8 cellular contexts compared by ENCODE assay signal in the genomic region with DNA sequence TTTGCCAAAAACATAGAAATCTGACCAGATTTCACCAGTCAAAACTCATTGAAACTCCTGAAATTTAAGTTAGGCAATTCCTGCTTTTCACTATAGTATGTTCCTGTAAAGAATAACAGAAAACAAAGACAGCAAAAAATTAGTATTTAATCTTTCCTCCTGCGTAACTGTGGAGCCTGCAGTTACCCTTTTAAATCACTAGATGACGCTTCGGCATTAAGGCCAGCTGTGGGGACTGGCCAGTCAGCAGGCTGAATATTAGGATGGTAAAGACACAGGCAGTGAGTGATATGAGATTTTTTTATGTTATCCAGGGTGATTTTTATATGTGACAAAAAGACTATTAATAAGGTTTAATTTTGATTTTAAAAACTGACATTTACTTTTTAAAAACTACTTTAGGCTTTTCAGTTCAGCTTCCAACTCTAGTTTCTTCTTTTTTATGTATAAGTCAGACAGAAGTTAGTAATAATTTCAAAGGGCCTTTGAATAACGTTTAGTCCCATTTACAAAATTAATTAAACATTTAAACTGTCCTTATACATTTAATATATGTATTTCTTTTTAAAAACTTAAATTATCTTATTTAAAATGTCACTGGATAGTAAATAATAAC.
DNase-seq lines count a peak whose midpoint lies in the region; ATAC-seq, FAIRE-seq and TF ChIP-seq lines count a peak whose summit lies in the region.

No MANE protein-coding gene starts in this region.

- H3K36me3 ChIP-seq in upper lobe of left lung: no peaks in the 10 kb centered on the region

- 35 to 39% methylated on average over 4 of the region's 4 CpGs for WGBS in upper lobe of left lung, 2 donors

- no peak for TF ChIP-seq POLR2A in upper lobe of left lung (IDR thresholded peaks at IDR 0.05)

- no peak for TF ChIP-seq EP300 in upper lobe of left lung (IDR thresholded peaks at IDR 0.05)

- no peaks in the 10 kb centered on the region for H3K9me3 ChIP-seq in upper lobe of left lung

- no peaks in the 10 kb centered on the region for H3K4me1 ChIP-seq in upper lobe of left lung

- peak; percentile 16 for DNase-seq in NCI-H1694 treated with DMSO at 0.1 percent for 48 hours (lab: John Stamatoyannopoulos, UW)
- no peak for DNase-seq in NCI-H1694 (lab: John Stamatoyannopoulos, UW)
- DNase-seq in HCEC 1CT: peak; percentile 27
- peak; percentile 65 for DNase-seq in NCI-H2081 treated with DMSO at 0.1 percent for 48 hours (lab: John Stamatoyannopoulos, UW)
- peak; percentile 73 for DNase-seq in astrocyte of the hippocampus (ENCODE audit: low read depth, low spot score)
- DNase-seq in upper lobe of left lung: no peak
- DNase-seq in activated CD8-positive, alpha-beta memory T cell treated with anti-CD3 and anti-CD28 coated beads for 24 hours: no peak

- TF ChIP-seq CTCF in upper lobe of left lung (IDR thresholded peaks at IDR 0.05): peak; percentile 29 to 78 (median 59)

- no peak overlapping the region for H3K27ac ChIP-seq in upper lobe of left lung

- H3K27me3 ChIP-seq in upper lobe of left lung: no peaks in the 10 kb centered on the region

- H3K4me3 ChIP-seq in upper lobe of left lung: no peak overlapping the region

- FAIRE-seq in islet of Langerhans (lab: Jason Lieb, UNC): peak; percentile 72

- ATAC-seq in upper lobe of left lung (ENCODE audit: low FRiP score in 2 of 2): peak in 1 of 2 donors; percentile 83

Comparison
In these comparisons a context has a peak if more than half of its experiments do, and no peak if none do; other contexts are left out.
1. DNase-seq: peak in NCI-H1694 treated with DMSO at 0.1 percent for 48 hours (single experiment), HCEC 1CT (single experiment), NCI-H2081 treated with DMSO at 0.1 percent for 48 hours (single experiment) and astrocyte of the hippocampus (single experiment); none in NCI-H1694 (single experiment), upper lobe of left lung (0 of 2) and activated CD8-positive, alpha-beta memory T cell treated with anti-CD3 and anti-CD28 coated beads for 24 hours (single experiment).